Comparison of ENCODE assay signal across 8 cellular contexts in the genomic region with DNA sequence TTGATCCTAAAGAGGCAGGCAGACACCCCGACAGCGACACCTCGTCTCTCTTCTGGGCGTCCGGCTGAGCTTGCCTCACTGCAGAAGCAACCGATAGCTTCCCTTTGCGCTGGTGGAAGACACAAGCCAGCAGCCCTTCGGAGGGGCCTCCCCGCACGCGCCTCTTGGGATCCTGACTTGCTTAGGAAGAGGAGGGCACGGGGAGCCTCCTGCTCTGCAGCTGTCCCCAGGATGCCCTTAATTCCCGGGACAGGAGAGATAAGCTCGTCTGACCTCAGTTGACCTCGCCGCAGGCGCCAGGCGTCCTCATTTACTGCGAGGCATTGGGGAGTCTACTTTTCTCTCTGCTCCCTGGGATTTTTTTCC.
DNase-seq lines count a peak whose midpoint lies in the region; ATAC-seq and TF ChIP-seq lines count a peak whose summit lies in the region.

No MANE protein-coding gene starts in this region.

- peaks cover 4% of the 10 kb centered on the region; the same call in 1 of the 2 replicates for H3K9me3 ChIP-seq in NT2/D1 (ENCODE audit: insufficient read depth, low read length)
- no peaks in the 10 kb centered on the region for H3K9me3 ChIP-seq in mammary epithelial cell (replicated peaks; ENCODE audit: insufficient read depth, low read length)

- 3% methylated on average over 6 of the region's 19 CpGs for WGBS in mammary epithelial cell (ENCODE audit: low coverage, missing lambda C conversion rate)

- peak overlapping the region; percentile 16 for H3K4me3 ChIP-seq in NT2/D1 (ENCODE audit: insufficient read length, low read depth)
- peak overlapping the region; percentile 38 to 63 (median 49) for H3K4me3 ChIP-seq in mammary epithelial cell (replicated peaks in 1 of 3; ENCODE audit: insufficient read depth in 1 of 3, low read depth in 2 of 3, low read length in 3 of 3)

- H3K4me1 ChIP-seq in NT2/D1 (ENCODE audit: insufficient read depth, insufficient read length) (peaks cover 3% of the 10 kb centered on the region), mammary epithelial cell (ENCODE audit: insufficient read depth, low read length) (peaks cover 21% of the 10 kb centered on the region)

- H3K79me2 ChIP-seq in mammary epithelial cell (ENCODE audit: insufficient read depth, low read length), result no peaks in the 10 kb centered on the region

- H3K4me2 ChIP-seq in mammary epithelial cell (ENCODE audit: insufficient read depth, low read depth, low read length), result peak overlapping the region; percentile 90

- DNase-seq in CD1c-positive myeloid dendritic cell (ENCODE audit: extremely low spot score) (peak; percentile 48), NT2/D1 (ENCODE audit: low read depth, low spot score) (peak; percentile 42), mammary epithelial cell (no peak), iris pigment epithelial cell (ENCODE audit: low read depth) (peak; percentile 34), mesenteric fat pad (ENCODE audit: low spot score) (no peak), HPDE6-E6E7 (ENCODE audit: extremely low spot score) (no peak)
- peak; percentile 33 for DNase-seq in stimulated activated CD4-positive, alpha-beta T cell treated with anti-CD3 and anti-CD28 coated beads, Interleukin-1b, Interleukin-23, amount 100 ng/mL, for 48 hours

- TF ChIP-seq CTCF in mammary epithelial cell (conservative IDR thresholded peaks at IDR 0.05 in 1 of 2, IDR thresholded peaks at IDR 0.05 in 1 of 2; ENCODE audit: extremely low read depth in 1 of 2, insufficient read depth in 1 of 2, low read depth in 1 of 2, low read length in 2 of 2), result no peak

- dilution Hi-C loops in mammary epithelial cell (cut with HindIII; ENCODE audit: low sequenced_read_pairs), result no loop called here

- H4K20me1 ChIP-seq in mammary epithelial cell (ENCODE audit: insufficient read depth, low read length), result no peaks in the 10 kb centered on the region

- peak overlapping the region; percentile 72 for H3K27ac ChIP-seq in mammary epithelial cell (ENCODE audit: insufficient read depth, low read depth, low read length)

- peak overlapping the region; percentile 94 for H2AFZ ChIP-seq in mammary epithelial cell (ENCODE audit: low read depth, low read length)

- TSS peak; percentile 43 for BruUV-seq in mammary epithelial cell (replicated peaks; lab: Mats Ljungman, UMichigan)

- no peaks in the 10 kb centered on the region for H3K36me3 ChIP-seq in NT2/D1 (ENCODE audit: insufficient read depth, insufficient read length, low read length)
- no peaks in the 10 kb centered on the region for H3K36me3 ChIP-seq in mammary epithelial cell (ENCODE audit: insufficient read depth, low read length)

- peaks cover 9% of the 10 kb centered on the region for H3K27me3 ChIP-seq in NT2/D1 (ENCODE audit: insufficient read depth, insufficient read length)
- no peaks in the 10 kb centered on the region for H3K27me3 ChIP-seq in mammary epithelial cell (ENCODE audit: insufficient read depth, low read length)

- intact Hi-C loops in mammary epithelial cell (cut with micrococcal nuclease), result loop anchor here (1.0 to 5.0 kb wide), 8 partner anchors 60 to 1233 kb away; no protein-coding TSS in a partner anchor

- peak overlapping the region; percentile 63 for H3K9ac ChIP-seq in NT2/D1 (ENCODE audit: insufficient read length, low read depth)
- peak overlapping the region; percentile 63 for H3K9ac ChIP-seq in mammary epithelial cell (ENCODE audit: insufficient read depth, low read length)

- in situ Hi-C loops in mammary epithelial cell (cut with MboI; ENCODE audit: low sequenced_read_pairs in 2 of 2), result loop anchor here (10.0 to 25.0 kb wide), 5 partner anchors 251 to 1401 kb away; no protein-coding TSS in a partner anchor

- CTCF ChIA-PET in mammary epithelial cell (lab: Charles Lee; ENCODE audit: low non-redundant PET), result no interaction called here

- peak; percentile 3 for ATAC-seq in GM21515 (IDR thresholded peaks at IDR 0.05; ENCODE audit: unreplicated experiment)

Comparison
In these comparisons a context has a peak if more than half of its experiments do, and no peak if none do; other contexts are left out.
1. DNase-seq: peak in CD1c-positive myeloid dendritic cell (single experiment), NT2/D1 (single experiment), iris pigment epithelial cell (single experiment) and stimulated activated CD4-positive, alpha-beta T cell treated with anti-CD3 and anti-CD28 coated beads, Interleukin-1b, Interleukin-23, amount 100 ng/mL, for 48 hours (single experiment); none in mammary epithelial cell (single experiment), mesenteric fat pad (single experiment) and HPDE6-E6E7 (single experiment).